26 cellular contexts compared by ENCODE assay signal in the genomic region with DNA sequence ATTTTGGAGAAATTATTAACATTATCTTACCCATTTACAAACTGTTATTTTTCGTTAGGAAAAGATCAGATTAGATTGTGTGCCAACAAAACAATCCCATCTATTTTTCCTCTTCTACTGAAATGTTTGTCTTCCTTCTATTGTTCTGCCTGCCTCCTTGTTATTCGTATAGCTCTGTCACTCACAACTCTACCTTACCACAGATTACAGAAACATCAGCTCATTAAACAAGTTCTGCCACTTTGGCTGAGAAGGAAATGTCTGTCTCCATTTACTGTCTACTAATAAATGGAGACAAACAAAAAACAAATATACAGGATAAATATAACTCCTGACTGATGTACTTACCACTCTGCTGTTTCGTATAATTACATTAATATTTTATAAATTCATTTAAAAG.
"Had no signal": no experiment of that assay in that cellular context is flagged by ENCODE, and none has a peak within 500 bp of the region (broad histone marks: within the 10 kb centered on the region; RNA-seq: fewer than 3 reads in every experiment).

No MANE protein-coding gene starts in this region.

- DNase-seq: activated CD4-positive, alpha-beta memory T cell treated with anti-CD3 and anti-CD28 coated beads, Interleukin-2, amount 10 ng/mL, durations not matched to agents 7 days and 5 days; activated CD4-positive, alpha-beta T cell treated with anti-CD3 and anti-CD28 coated beads for 36 hours; activated CD4-positive, alpha-beta T cell treated with anti-CD3 and anti-CD28 coated beads, Interleukin-2, amount 50 U/mL, for 1 hour; activated gamma-delta T cell; activated naive CD4-positive, alpha-beta T cell treated with anti-CD3 and anti-CD28 coated beads, Interleukin-2, amount 10 ng/mL, durations not matched to agents 7 days and 5 days; activated naive CD8-positive, alpha-beta T cell treated with anti-CD3 and anti-CD28 coated beads, Interleukin-2, amount 10 ng/mL, durations not matched to agents 7 days and 5 days; activated T-cell treated with anti-CD3 and anti-CD28 coated beads for 4 hours; activated T-cell treated with anti-CD3 and anti-CD28 coated beads, Interleukin-2, amount 50 U/mL, for 48 hours; adrenal gland; anterior cingulate cortex; cerebellar nuclear complex; MG63; MV-4-11; NCI-H1092 treated with DMSO at 0.1 percent for 48 hours; NCI-H1417 treated with DMSO at 0.1 percent for 48 hours; NCI-H1694; NCI-H2029; NCI-H446 treated with DMSO at 0.1 percent for 48 hours; NCI-H526 treated with DMSO at 0.1 percent for 48 hours; NCI-H82; RPMI8226; T-helper 1 cell; WERI-Rb-1 had no signal

- H3K9me3 Mint-ChIP-seq: activated CD4-positive, alpha-beta memory T cell treated with anti-CD3 and anti-CD28 coated beads, Interleukin-2, amount 10 ng/mL, durations not matched to agents 7 days and 5 days; activated naive CD4-positive, alpha-beta T cell treated with anti-CD3 and anti-CD28 coated beads, Interleukin-2, amount 10 ng/mL, durations not matched to agents 7 days and 5 days; activated naive CD8-positive, alpha-beta T cell treated with anti-CD3 and anti-CD28 coated beads, Interleukin-2, amount 10 ng/mL, durations not matched to agents 7 days and 5 days; activated T-helper 17 cell treated with anti-CD3 and anti-CD28 coated beads, Interleukin-2, amount 50 U/mL, for 72 hours had no signal

- H3K27me3 Mint-ChIP-seq: activated CD4-positive, alpha-beta memory T cell treated with anti-CD3 and anti-CD28 coated beads, Interleukin-2, amount 10 ng/mL, durations not matched to agents 7 days and 5 days; activated CD4-positive, alpha-beta T cell treated with anti-CD3 and anti-CD28 coated beads for 36 hours; activated naive CD4-positive, alpha-beta T cell treated with anti-CD3 and anti-CD28 coated beads, Interleukin-2, amount 10 ng/mL, durations not matched to agents 7 days and 5 days; activated naive CD8-positive, alpha-beta T cell treated with anti-CD3 and anti-CD28 coated beads, Interleukin-2, amount 10 ng/mL, durations not matched to agents 7 days and 5 days; activated T-helper 17 cell treated with anti-CD3 and anti-CD28 coated beads, Interleukin-2, amount 50 U/mL, for 72 hours had no signal

- H3K4me1 Mint-ChIP-seq: activated CD4-positive, alpha-beta memory T cell treated with anti-CD3 and anti-CD28 coated beads, Interleukin-2, amount 10 ng/mL, durations not matched to agents 7 days and 5 days; activated CD4-positive, alpha-beta T cell treated with anti-CD3 and anti-CD28 coated beads for 36 hours; activated naive CD4-positive, alpha-beta T cell treated with anti-CD3 and anti-CD28 coated beads, Interleukin-2, amount 10 ng/mL, durations not matched to agents 7 days and 5 days; activated naive CD8-positive, alpha-beta T cell treated with anti-CD3 and anti-CD28 coated beads, Interleukin-2, amount 10 ng/mL, durations not matched to agents 7 days and 5 days; activated T-helper 17 cell treated with anti-CD3 and anti-CD28 coated beads, Interleukin-2, amount 50 U/mL, for 72 hours had no signal

- ATAC-seq: activated CD4-positive, alpha-beta T cell treated with anti-CD3 and anti-CD28 coated beads for 36 hours; activated T-helper 17 cell treated with anti-CD3 and anti-CD28 coated beads, Interleukin-2, amount 50 U/mL, for 72 hours; Panc1; Right ventricle myocardium inferior had no signal

- H3K4me3 Mint-ChIP-seq: activated CD4-positive, alpha-beta memory T cell treated with anti-CD3 and anti-CD28 coated beads, Interleukin-2, amount 10 ng/mL, durations not matched to agents 7 days and 5 days; activated CD4-positive, alpha-beta T cell treated with anti-CD3 and anti-CD28 coated beads for 36 hours; activated naive CD4-positive, alpha-beta T cell treated with anti-CD3 and anti-CD28 coated beads, Interleukin-2, amount 10 ng/mL, durations not matched to agents 7 days and 5 days; activated naive CD8-positive, alpha-beta T cell treated with anti-CD3 and anti-CD28 coated beads, Interleukin-2, amount 10 ng/mL, durations not matched to agents 7 days and 5 days; activated T-helper 17 cell treated with anti-CD3 and anti-CD28 coated beads, Interleukin-2, amount 50 U/mL, for 72 hours had no signal

- H3K27ac Mint-ChIP-seq: activated CD4-positive, alpha-beta memory T cell treated with anti-CD3 and anti-CD28 coated beads, Interleukin-2, amount 10 ng/mL, durations not matched to agents 7 days and 5 days; activated CD4-positive, alpha-beta T cell treated with anti-CD3 and anti-CD28 coated beads for 36 hours; activated naive CD4-positive, alpha-beta T cell treated with anti-CD3 and anti-CD28 coated beads, Interleukin-2, amount 10 ng/mL, durations not matched to agents 7 days and 5 days; activated naive CD8-positive, alpha-beta T cell treated with anti-CD3 and anti-CD28 coated beads, Interleukin-2, amount 10 ng/mL, durations not matched to agents 7 days and 5 days; activated T-helper 17 cell treated with anti-CD3 and anti-CD28 coated beads, Interleukin-2, amount 50 U/mL, for 72 hours had no signal
